1 cellular context compared by ENCODE assay signal in the genomic region with DNA sequence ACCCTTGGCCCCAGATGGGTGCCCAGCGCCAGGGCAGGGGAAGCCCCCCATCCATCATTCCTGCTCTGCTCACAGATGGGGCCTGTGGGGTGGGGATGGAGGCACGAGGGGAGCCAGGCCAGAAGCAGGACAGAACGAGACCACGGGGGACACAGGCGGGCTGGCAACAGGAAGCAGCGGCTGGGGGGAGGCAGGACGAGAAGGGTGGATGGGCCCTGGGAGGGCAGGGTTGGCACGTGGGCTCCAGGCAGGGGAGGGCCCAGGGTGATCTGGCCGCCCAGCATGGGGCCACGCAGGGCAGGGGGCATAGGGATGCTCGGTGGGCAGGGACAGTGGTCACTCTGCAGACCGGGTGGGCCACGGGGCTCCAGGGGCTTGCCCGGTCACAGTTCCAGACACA.
TF ChIP-seq lines count a peak whose summit lies in the region.

No MANE protein-coding gene starts in this region.

TF ChIP-seq in WTC11, 78 proteins besides CTCF, POLR2A, EP300 and RAD21 (continued from another document):
- TF ChIP-seq, protein P1, sequence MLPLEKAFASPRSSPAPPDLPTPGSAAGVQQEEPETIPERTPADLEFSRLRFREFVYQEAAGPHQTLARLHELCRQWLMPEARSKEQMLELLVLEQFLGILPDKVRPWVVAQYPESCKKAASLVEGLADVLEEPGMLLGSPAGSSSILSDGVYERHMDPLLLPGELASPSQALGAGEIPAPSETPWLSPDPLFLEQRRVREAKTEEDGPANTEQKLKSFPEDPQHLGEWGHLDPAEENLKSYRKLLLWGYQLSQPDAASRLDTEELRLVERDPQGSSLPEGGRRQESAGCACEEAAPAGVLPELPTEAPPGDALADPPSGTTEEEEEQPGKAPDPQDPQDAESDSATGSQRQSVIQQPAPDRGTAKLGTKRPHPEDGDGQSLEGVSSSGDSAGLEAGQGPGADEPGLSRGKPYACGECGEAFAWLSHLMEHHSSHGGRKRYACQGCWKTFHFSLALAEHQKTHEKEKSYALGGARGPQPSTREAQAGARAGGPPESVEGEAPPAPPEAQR (CRISPR knock-in tag; IDR thresholded peaks at IDR 0.05) = no peak
- TF ChIP-seq JUN (CRISPR knock-in tag; IDR thresholded peaks at IDR 0.05) = no peak
TF ChIP-seq in WTC11: peak in this region for 0.
